ENCODE assay signal across 7 cellular contexts in genomic region chr16:74410057-74410957, GRCh38. TPM values are rescaled to one million over a fixed set of nuclear protein-coding genes. Genes with fewer than 3 reads are reported as not detected.
"Had no signal": no experiment of that assay in that cellular context is flagged by ENCODE, and none has a peak within 500 bp of the region (broad histone marks: within the 10 kb centered on the region; RNA-seq: fewer than 3 reads in every experiment).

No MANE protein-coding gene starts in this region.

RNA-seq across cellular contexts. Expression of gene CLEC18B, which starts 11.0 kb away (rescaled TPM):
- total RNA-seq: dermis blood vessel endothelial cell, mononuclear cell, right atrium auricular region, urinary bladder had no signal

RNA-seq across cellular contexts. Expression of gene NPIPB15, which starts 34.2 kb away (rescaled TPM):
- total RNA-seq: dermis blood vessel endothelial cell, epithelial cell of proximal tubule, left ventricle myocardium inferior, lower lobe of right lung had no signal
